Comparison of ENCODE assay signal across 20 cellular contexts in the genomic region with DNA sequence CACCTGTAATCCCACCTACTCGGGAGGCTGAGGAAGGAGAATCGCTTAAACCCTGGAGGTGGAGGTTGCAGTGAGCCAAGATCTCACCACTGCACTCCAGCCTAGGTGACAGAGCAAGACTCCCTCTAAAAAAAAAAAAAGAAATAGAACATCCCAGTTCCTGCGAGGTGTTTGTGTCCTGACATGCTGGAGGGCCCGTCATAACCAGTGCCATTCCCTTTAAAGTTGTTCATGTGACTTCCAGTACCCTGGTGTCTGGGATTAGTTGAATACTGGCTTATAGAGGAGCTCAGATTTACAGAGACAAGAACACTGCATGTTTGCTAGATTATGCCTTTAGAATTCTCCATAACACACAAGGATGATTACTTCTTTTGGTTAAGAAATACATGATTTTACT. TPM values are rescaled to one million over a fixed set of nuclear protein-coding genes. Genes with fewer than 3 reads are reported as not detected.
DNase-seq lines count a peak whose midpoint lies in the region; ATAC-seq, FAIRE-seq and TF ChIP-seq lines count a peak whose summit lies in the region.
"Had no signal": no experiment of that assay in that cellular context is flagged by ENCODE, and none has a peak within 500 bp of the region (broad histone marks: within the 10 kb centered on the region; RNA-seq: fewer than 3 reads in every experiment).

No MANE protein-coding gene starts in this region.

- POLR2A ChIA-PET in MCF 10A (lab: Yijun Ruan, JAX) = interaction anchor here (0.6 to 7.6 kb wide), 8 partner anchors 14 to 96 kb away, joined by 3 to 68 read pairs (median 44); a partner anchor contains a TSS

- TF ChIP-seq CTCF in MCF 10A (IDR thresholded peaks at IDR 0.05; ENCODE audit: unreplicated experiment) (no peak), breast epithelium (IDR thresholded peaks at IDR 0.05) (no peak), epithelial cell of esophagus (IDR thresholded peaks at IDR 0.05; ENCODE audit: insufficient read depth, low read depth, low read length, missing control alignments) (no peak), kidney (IDR thresholded peaks at IDR 0.05; ENCODE audit: borderline replicate concordance, extremely low read depth, insufficient read depth) (no peak)

- peaks cover 28% of the 10 kb centered on the region for H3K4me1 Mint-ChIP-seq in MCF 10A (ENCODE audit: insufficient read depth, unreplicated experiment)
- H3K4me1 Mint-ChIP-seq: CD14-positive monocyte had no signal

- H3K27ac ChIP-seq in breast epithelium (peak overlapping the region in 1 of 2 donors; percentile 84), kidney (ENCODE audit: low read depth in 2 of 2, low read length in 2 of 2) (no peak overlapping the region)
- H3K27ac ChIP-seq: BLaER1, HL-60 had no signal

- peaks cover 0 to 10% of the 10 kb centered on the region in 2 donors for H3K4me1 ChIP-seq in breast epithelium
- H3K4me1 ChIP-seq in kidney (ENCODE audit: control insufficient read depth in 1 of 2, insufficient read depth in 1 of 2, low read depth in 1 of 2, low read length in 2 of 2) = peaks cover 5 to 18% of the 10 kb centered on the region in 2 donors

- FAIRE-seq in kidney (lab: Jason Lieb, UNC) = no peak
- FAIRE-seq: GM12892, GM18507, H54 had no signal

- intact Hi-C loops in MCF 10A (cut with micrococcal nuclease) = loop anchor here (2.0 kb wide), 1 partner anchor 15 kb away; no protein-coding TSS in a partner anchor
- intact Hi-C loops in breast epithelium (cut with DNase I; ENCODE audit: low total_unique reads) = no loop called here
- intact Hi-C loops in kidney (cut with DNase I) = no loop called here

- H3K9ac ChIP-seq in kidney (ENCODE audit: low read length in 2 of 2) = no peak overlapping the region
- H3K9ac ChIP-seq: BLaER1 had no signal

- H3K36me3 Mint-ChIP-seq in MCF 10A (ENCODE audit: insufficient read depth, unreplicated experiment) = peaks cover 81% of the 10 kb centered on the region

- no peak overlapping the region for H3K4me3 Mint-ChIP-seq in MCF 10A (ENCODE audit: unreplicated experiment)
- H3K4me3 Mint-ChIP-seq: CD14-positive monocyte, GM23338 had no signal

- H3K9me3 Mint-ChIP-seq in MCF 10A (ENCODE audit: unreplicated experiment) = no peaks in the 10 kb centered on the region
- H3K9me3 Mint-ChIP-seq: CD14-positive monocyte, GM23338 had no signal

- TF ChIP-seq POLR2A in breast epithelium (IDR thresholded peaks at IDR 0.05) = no peak

- H3K27me3 Mint-ChIP-seq in MCF 10A (ENCODE audit: insufficient read depth, unreplicated experiment) = no peaks in the 10 kb centered on the region
- H3K27me3 Mint-ChIP-seq: CD4-positive, alpha-beta memory T cell had no signal

- H3K36me3 ChIP-seq in breast epithelium (no peaks in the 10 kb centered on the region), kidney (ENCODE audit: control insufficient read depth in 1 of 2, insufficient read depth in 2 of 2, low read length in 2 of 2) (peaks cover 23 to 51% of the 10 kb centered on the region in 2 donors)

- H3K9me3 ChIP-seq in breast epithelium (no peaks in the 10 kb centered on the region), kidney (ENCODE audit: control insufficient read depth in 1 of 2, low read length in 2 of 2) (no peaks in the 10 kb centered on the region)
- H3K9me3 ChIP-seq: BLaER1 had no signal

- no peaks in the 10 kb centered on the region for H3K27me3 ChIP-seq in breast epithelium
- H3K27me3 ChIP-seq: BLaER1 had no signal

- no TSS peak for BruUV-seq in MCF 10A (replicated peaks; lab: Mats Ljungman, UMichigan)

- DNase-seq in MCF 10A (ENCODE audit: unreplicated experiment) = no peak
- no peak for DNase-seq in breast epithelium (ENCODE audit: low spot score in 2 of 2)
- DNase-seq in epithelial cell of esophagus (ENCODE audit: low read depth) = peak; percentile 72
- peak; percentile 7 for DNase-seq in kidney
- DNase-seq in OCI-M1 (lab: John Stamatoyannopoulos, UW) = no peak
- DNase-seq in cerebellar nuclear complex (lab: John Stamatoyannopoulos, UW) = no peak
- DNase-seq: 8988T; CD4-positive, alpha-beta memory T cell; DMS153; DMS79; GDM1; HCEC 1CT had no signal

- CTCF ChIA-PET in MCF 10A (lab: Yijun Ruan, JAX) = interaction anchor here (0.8 kb wide), 1 partner anchor 8 kb away, joined by 3 read pairs; no protein-coding TSS in a partner anchor

- H3K27ac Mint-ChIP-seq in MCF 10A (ENCODE audit: low read depth, unreplicated experiment) = peak overlapping the region; percentile 98
- H3K27ac Mint-ChIP-seq: GM23338 had no signal

- ATAC-seq in HG02973 (IDR thresholded peaks at IDR 0.05; ENCODE audit: unreplicated experiment) = no peak
- ATAC-seq: GM23338 had no signal

- no peak overlapping the region for H3K4me3 ChIP-seq in breast epithelium
- no peak overlapping the region for H3K4me3 ChIP-seq in epithelial cell of esophagus (ENCODE audit: low read length)
- H3K4me3 ChIP-seq in kidney (ENCODE audit: low read length in 2 of 2) = no peak overlapping the region
- H3K4me3 ChIP-seq: BLaER1, GM23338 had no signal

RNA-seq across cellular contexts. Expression of a gene that starts 37.6 kb away (rescaled TPM):
- total RNA-seq in MCF 10A (2022) (29.5 and 31.8 TPM in 2 replicates), breast epithelium (10 to 100 TPM; 16.4 to 22.7 (median 17.8) TPM), kidney (30.5 TPM)
- polyA plus RNA-seq in kidney (ENCODE audit: insufficient read depth, low read depth, low replicate concordance) = 14.2 TPM

Comparison
In these comparisons a context has a peak if more than half of its experiments do, and no peak if none do; other contexts are left out.
1. DNase-seq: peak in epithelial cell of esophagus (single experiment) and kidney (single experiment); none in MCF 10A (single experiment), breast epithelium (0 of 2), OCI-M1 (single experiment) and cerebellar nuclear complex (0 of 2).